In genomic region chr20:52191436-52192295, GRCh38 we compare ENCODE assay signal across 8 cellular contexts. TPM values are rescaled to one million over a fixed set of nuclear protein-coding genes. Genes with fewer than 3 reads are reported as not detected.
DNase-seq lines count a peak whose midpoint lies in the region; ATAC-seq and TF ChIP-seq lines count a peak whose summit lies in the region.

Gene ZFP64, minus strand, starts transcription at chr20:52191779. Its CDS starts 143 bp downstream, at chr20:52191636.

- DNase-seq in AG04449 (ENCODE audit: low read depth, low spot score) (peak; percentile 26), NCI-H2196 (lab: John Stamatoyannopoulos, UW; ENCODE audit: unreplicated experiment) (peak; percentile 87), cerebellar cortex (ENCODE audit: low spot score) (peak; percentile 80), kidney epithelial cell (ENCODE audit: low read depth) (peak; percentile 32)
- peak; percentile 78 for DNase-seq in stimulated activated CD4-positive, alpha-beta T cell treated with anti-CD3 and anti-CD28 coated beads, Interleukin-15, amount 100 ng/mL, for 24 hours

- H3K36me3 ChIP-seq in kidney epithelial cell (ENCODE audit: control insufficient read depth, insufficient read depth, low read length) = no peaks in the 10 kb centered on the region

- ATAC-seq in HG03064 (IDR thresholded peaks at IDR 0.05; ENCODE audit: low read depth, unreplicated experiment) = peak; percentile 74
- peak; percentile 83 to 87 for ATAC-seq in activated CD4-positive, CD25-positive, alpha-beta regulatory T cell treated with anti-CD3 and anti-CD28 coated beads, Interleukin-2, amount 50 U/mL, for 24 hours

- CTCF ChIA-PET in AG04449 (lab: Yijun Ruan, JAX) = interaction anchor here (0.6 to 1.7 kb wide), 12 partner anchors 9 to 1407 kb away, joined by 3 to 7 read pairs (median 3); no protein-coding TSS in a partner anchor

- POLR2A ChIA-PET in AG04449 (lab: Yijun Ruan, JAX) = interaction anchor here (0.6 kb wide), 1 partner anchor 10 kb away, joined by 3 read pairs; no protein-coding TSS in a partner anchor

- TF ChIP-seq POLR2A in GM18526 (IDR thresholded peaks at IDR 0.05; ENCODE audit: extremely low read depth, insufficient read length) = peak; percentile 71

- TF ChIP-seq CTCF in AG04449 (IDR thresholded peaks at IDR 0.05; ENCODE audit: insufficient read depth, low read length, missing control alignments) (peak; percentile 78), kidney epithelial cell (IDR thresholded peaks at IDR 0.05; ENCODE audit: insufficient read depth, low read length, poor library complexity, severe bottlenecking) (peak; percentile 73)

- H3K27me3 ChIP-seq in kidney epithelial cell (ENCODE audit: control insufficient read depth, insufficient read depth, low read length) = no peaks in the 10 kb centered on the region

- H3K4me3 ChIP-seq in AG04449 (ENCODE audit: low read depth, low read length) = peak within 1 kb of the TSS; percentile 83
- H3K4me3 ChIP-seq in kidney epithelial cell (ENCODE audit: low read depth, low read length) = peak within 1 kb of the TSS; percentile 72

RNA-seq across cellular contexts. Expression of gene ZFP64, which starts in this region (rescaled TPM):
- 45.5 and 49.6 TPM in 2 replicates for total RNA-seq in kidney epithelial cell

Comparison
In these comparisons a context has a peak if more than half of its experiments do, and no peak if none do; other contexts are left out.
1. Peak in every context shown above with its lines: DNase-seq, ATAC-seq and H3K4me3 ChIP-seq.
2. DNase-seq: peak in every context shown above with its lines; median percentile 87 in NCI-H2196; 80 in cerebellar cortex; 78 in stimulated activated CD4-positive, alpha-beta T cell treated with anti-CD3 and anti-CD28 coated beads, Interleukin-15, amount 100 ng/mL, for 24 hours; 32 in kidney epithelial cell; 26 in AG04449.